ENCODE assay signal across 1 cellular context in the genomic region with DNA sequence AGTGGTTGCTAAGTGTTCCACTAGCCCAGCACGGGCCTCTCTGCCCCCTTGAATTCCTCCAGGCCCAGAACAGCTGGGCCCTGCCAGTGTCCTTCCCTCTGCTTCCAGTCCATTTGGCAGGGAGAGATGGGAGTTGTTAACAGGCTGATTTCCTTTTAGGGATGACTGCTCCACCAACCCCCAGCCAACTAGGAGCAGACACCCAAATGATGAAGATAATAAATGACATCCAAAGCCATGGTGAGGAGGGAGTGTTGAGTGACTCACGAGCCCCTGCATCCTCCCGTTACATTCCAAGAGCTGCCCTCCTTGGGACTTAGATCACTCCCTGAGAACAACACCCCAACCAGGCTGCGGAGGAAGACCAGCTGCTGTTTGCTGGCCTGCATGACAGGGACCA.
TF ChIP-seq lines count a peak whose summit lies in the region.

No MANE protein-coding gene starts in this region.

TF ChIP-seq in SK-N-SH treated with all-trans-retinoic acid at 6 μM for 48 hours, 23 proteins besides CTCF, POLR2A, EP300 and RAD21 (continued from another document):
- TF ChIP-seq, protein P1, sequence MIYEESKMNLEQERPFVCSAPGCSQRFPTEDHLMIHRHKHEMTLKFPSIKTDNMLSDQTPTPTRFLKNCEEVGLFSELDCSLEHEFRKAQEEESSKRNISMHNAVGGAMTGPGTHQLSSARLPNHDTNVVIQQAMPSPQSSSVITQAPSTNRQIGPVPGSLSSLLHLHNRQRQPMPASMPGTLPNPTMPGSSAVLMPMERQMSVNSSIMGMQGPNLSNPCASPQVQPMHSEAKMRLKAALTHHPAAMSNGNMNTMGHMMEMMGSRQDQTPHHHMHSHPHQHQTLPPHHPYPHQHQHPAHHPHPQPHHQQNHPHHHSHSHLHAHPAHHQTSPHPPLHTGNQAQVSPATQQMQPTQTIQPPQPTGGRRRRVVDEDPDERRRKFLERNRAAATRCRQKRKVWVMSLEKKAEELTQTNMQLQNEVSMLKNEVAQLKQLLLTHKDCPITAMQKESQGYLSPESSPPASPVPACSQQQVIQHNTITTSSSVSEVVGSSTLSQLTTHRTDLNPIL (CRISPR knock-in tag; IDR thresholded peaks at IDR 0.05; ENCODE audit: low read depth): no peak
- TF ChIP-seq SNAI2 (CRISPR knock-in tag; IDR thresholded peaks at IDR 0.05): no peak
- no peak for TF ChIP-seq PATZ1 (CRISPR knock-in tag; IDR thresholded peaks at IDR 0.05; ENCODE audit: borderline replicate concordance)
